Comparison of ENCODE assay signal across 2 cellular contexts in the genomic region with DNA sequence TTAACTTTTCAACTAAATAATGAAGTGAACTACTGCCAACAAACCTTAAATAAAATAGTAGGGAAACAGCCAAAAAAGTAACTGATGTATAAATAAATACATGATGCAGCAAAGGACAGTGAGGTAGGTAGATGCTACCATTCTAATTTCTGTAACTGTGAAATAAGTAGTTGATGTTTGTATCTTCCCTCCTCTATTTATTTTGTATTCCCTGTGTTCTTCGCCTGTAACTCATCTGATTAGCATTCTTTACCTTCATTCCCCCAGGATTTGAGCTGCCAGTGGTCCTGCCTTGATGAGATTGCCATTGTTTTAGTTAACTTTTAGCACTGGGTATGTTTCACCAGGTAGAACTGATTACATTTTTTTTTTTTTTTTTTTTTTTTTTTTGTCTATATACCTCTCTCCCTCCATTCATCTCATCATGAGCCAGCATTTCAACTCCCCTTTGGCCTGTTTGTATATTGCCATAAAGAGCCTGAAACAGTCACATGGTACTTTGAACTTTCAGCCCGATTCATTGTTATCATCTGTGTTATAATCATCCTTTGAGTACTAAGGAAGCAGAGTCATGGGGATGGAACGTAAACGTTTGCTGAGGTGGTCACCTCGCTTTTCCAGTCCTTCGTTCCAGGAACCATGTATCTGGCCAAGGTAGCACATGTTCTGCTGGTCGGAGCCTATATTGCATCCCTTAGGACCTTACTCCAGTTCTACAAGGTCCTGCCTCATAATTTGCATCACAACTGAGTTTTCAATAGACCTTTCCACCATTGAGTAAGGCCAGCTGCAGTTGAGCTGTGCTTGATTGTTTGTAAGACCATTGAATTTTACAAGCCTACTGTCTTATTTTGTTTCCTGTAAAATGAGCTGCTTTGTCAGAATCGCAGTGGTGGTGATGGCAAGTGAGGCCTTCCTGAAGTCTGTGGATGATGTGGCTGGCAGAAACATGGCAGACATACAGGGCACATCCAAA.
A peak's percentile ranks its signal among the peaks of the same experiment; 100 is the strongest.
TF ChIP-seq lines count a peak whose summit lies in the region.

No MANE protein-coding gene starts in this region.

TF ChIP-seq in HepG2, 621 proteins besides CTCF, POLR2A, EP300 and RAD21 (continued from another document and continues in another):
- TF ChIP-seq, protein P1, sequence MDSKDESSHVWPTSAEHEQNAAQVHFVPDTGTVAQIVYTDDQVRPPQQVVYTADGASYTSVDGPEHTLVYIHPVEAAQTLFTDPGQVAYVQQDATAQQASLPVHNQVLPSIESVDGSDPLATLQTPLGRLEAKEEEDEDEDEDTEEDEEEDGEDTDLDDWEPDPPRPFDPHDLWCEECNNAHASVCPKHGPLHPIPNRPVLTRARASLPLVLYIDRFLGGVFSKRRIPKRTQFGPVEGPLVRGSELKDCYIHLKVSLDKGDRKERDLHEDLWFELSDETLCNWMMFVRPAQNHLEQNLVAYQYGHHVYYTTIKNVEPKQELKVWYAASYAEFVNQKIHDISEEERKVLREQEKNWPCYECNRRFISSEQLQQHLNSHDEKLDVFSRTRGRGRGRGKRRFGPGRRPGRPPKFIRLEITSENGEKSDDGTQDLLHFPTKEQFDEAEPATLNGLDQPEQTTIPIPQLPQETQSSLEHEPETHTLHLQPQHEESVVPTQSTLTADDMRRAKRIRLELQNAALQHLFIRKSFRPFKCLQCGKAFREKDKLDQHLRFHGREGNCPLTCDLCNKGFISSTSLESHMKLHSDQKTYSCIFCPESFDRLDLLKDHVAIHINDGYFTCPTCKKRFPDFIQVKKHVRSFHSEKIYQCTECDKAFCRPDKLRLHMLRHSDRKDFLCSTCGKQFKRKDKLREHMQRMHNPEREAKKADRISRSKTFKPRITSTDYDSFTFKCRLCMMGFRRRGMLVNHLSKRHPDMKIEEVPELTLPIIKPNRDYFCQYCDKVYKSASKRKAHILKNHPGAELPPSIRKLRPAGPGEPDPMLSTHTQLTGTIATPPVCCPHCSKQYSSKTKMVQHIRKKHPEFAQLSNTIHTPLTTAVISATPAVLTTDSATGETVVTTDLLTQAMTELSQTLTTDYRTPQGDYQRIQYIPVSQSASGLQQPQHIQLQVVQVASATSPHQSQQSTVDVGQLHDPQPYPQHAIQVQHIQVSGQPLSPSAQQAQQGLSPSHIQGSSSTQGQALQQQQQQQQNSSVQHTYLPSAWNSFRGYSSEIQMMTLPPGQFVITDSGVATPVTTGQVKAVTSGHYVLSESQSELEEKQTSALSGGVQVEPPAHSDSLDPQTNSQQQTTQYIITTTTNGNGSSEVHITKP (CRISPR knock-in tag; IDR thresholded peaks at IDR 0.05; ENCODE audit: low read depth): peak; percentile 75
- TF ChIP-seq, protein P2, sequence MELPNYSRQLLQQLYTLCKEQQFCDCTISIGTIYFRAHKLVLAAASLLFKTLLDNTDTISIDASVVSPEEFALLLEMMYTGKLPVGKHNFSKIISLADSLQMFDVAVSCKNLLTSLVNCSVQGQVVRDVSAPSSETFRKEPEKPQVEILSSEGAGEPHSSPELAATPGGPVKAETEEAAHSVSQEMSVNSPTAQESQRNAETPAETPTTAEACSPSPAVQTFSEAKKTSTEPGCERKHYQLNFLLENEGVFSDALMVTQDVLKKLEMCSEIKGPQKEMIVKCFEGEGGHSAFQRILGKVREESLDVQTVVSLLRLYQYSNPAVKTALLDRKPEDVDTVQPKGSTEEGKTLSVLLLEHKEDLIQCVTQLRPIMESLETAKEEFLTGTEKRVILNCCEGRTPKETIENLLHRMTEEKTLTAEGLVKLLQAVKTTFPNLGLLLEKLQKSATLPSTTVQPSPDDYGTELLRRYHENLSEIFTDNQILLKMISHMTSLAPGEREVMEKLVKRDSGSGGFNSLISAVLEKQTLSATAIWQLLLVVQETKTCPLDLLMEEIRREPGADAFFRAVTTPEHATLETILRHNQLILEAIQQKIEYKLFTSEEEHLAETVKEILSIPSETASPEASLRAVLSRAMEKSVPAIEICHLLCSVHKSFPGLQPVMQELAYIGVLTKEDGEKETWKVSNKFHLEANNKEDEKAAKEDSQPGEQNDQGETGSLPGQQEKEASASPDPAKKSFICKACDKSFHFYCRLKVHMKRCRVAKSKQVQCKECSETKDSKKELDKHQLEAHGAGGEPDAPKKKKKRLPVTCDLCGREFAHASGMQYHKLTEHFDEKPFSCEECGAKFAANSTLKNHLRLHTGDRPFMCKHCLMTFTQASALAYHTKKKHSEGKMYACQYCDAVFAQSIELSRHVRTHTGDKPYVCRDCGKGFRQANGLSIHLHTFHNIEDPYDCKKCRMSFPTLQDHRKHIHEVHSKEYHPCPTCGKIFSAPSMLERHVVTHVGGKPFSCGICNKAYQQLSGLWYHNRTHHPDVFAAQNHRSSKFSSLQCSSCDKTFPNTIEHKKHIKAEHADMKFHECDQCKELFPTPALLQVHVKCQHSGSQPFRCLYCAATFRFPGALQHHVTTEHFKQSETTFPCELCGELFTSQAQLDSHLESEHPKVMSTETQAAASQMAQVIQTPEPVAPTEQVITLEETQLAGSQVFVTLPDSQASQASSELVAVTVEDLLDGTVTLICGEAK (IDR thresholded peaks at IDR 0.05): no peak
- TF ChIP-seq, protein P2 (CRISPR knock-in tag; IDR thresholded peaks at IDR 0.05): peak; percentile 73; the same call in 1 of the 2 replicates

TF ChIP-seq in WTC11, 78 proteins besides CTCF, POLR2A, EP300 and RAD21 (continued from another document):
- TF ChIP-seq, protein P3, sequence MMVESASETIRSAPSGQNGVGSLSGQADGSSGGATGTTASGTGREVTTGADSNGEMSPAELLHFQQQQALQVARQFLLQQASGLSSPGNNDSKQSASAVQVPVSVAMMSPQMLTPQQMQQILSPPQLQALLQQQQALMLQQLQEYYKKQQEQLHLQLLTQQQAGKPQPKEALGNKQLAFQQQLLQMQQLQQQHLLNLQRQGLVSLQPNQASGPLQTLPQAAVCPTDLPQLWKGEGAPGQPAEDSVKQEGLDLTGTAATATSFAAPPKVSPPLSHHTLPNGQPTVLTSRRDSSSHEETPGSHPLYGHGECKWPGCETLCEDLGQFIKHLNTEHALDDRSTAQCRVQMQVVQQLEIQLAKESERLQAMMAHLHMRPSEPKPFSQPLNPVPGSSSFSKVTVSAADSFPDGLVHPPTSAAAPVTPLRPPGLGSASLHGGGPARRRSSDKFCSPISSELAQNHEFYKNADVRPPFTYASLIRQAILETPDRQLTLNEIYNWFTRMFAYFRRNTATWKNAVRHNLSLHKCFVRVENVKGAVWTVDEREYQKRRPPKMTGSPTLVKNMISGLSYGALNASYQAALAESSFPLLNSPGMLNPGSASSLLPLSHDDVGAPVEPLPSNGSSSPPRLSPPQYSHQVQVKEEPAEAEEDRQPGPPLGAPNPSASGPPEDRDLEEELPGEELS (CRISPR knock-in tag; IDR thresholded peaks at IDR 0.05): no peak
